Comparison of ENCODE assay signal across 11 cellular contexts in the genomic region with DNA sequence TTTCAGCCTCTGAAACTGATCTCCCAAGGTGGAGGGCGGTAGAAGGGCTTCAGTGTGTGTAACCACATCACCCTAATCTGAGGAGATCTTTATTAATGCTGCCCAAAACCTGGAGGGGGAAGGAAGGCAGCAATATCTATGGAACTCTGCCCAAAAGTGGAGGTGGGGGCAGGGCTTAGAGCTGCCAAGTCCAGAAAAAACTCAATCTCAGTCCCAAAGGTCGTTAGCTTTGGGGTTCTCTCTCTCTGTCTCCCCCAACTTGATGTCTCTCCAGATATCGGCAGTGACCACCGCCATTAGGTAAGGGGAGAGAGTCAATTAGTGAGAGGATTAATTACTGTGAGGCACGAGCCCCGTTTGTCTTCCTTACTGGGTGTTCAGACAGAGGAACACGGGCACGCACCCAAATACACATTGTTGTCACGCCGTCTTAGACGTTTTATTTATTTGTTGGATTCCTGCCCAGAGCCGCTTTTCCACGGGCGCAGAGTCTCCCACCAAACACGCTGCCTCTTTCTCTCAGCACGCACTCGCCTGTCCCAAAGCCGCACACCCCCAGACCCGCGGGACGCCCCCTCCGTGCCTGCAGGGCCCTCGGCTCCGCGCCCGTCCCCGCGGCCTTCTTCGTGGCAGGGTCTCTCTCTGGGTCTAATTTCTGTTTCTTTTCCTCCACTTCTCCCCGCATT. TPM values are rescaled to one million over a fixed set of nuclear protein-coding genes. Genes with fewer than 3 reads are reported as not detected.
A peak's percentile ranks its signal among the peaks of the same experiment; 100 is the strongest.
DNase-seq lines count a peak whose midpoint lies in the region; ATAC-seq, FAIRE-seq and TF ChIP-seq lines count a peak whose summit lies in the region.
"Had no signal": no experiment of that assay in that cellular context is flagged by ENCODE, and none has a peak within 500 bp of the region (broad histone marks: within the 10 kb centered on the region; RNA-seq: fewer than 3 reads in every experiment).

No MANE protein-coding gene starts in this region.

- intact Hi-C loops in posterior vena cava (cut with DNase I) = no loop called here

- H3K36me3 Mint-ChIP-seq in endodermal cell (ENCODE audit: low read depth) = peaks cover 46% of the 10 kb centered on the region

- peak overlapping the region; percentile 53 for H3K4me3 ChIP-seq in endodermal cell (ENCODE audit: low read length)

- H3K4me1 Mint-ChIP-seq in endodermal cell = peaks cover 68% of the 10 kb centered on the region

- H3K4me1 ChIP-seq in endodermal cell (ENCODE audit: control insufficient read depth, insufficient read depth, low read length) = peaks cover 23% of the 10 kb centered on the region

- ATAC-seq in HG02981 (IDR thresholded peaks at IDR 0.05; ENCODE audit: unreplicated experiment) = no peak

- H3K27ac ChIP-seq in endodermal cell (ENCODE audit: low read depth, low read length) = no peak overlapping the region
- H3K27ac ChIP-seq: 22Rv1, neutrophil had no signal

- FAIRE-seq in urothelium cell line (lab: Jason Lieb, UNC) = no peak
- FAIRE-seq: HTR-8/SVneo had no signal

- peak overlapping the region; percentile 90 for H3K27ac Mint-ChIP-seq in endodermal cell

- 41 to 46% methylated on average over 26 to 30 of the region's 30 CpGs for WGBS in endodermal cell (ENCODE audit: insufficient coverage in 1 of 2, insufficient read length in 1 of 2), 2 experiments

- peaks cover 53% of the 10 kb centered on the region for H3K27me3 ChIP-seq in endodermal cell (ENCODE audit: control insufficient read depth, insufficient read depth, low read length, poor library complexity, severe bottlenecking)

- H3K4me3 Mint-ChIP-seq in endodermal cell = peak overlapping the region; percentile 98

- H3K9ac ChIP-seq in endodermal cell (ENCODE audit: extremely low read depth, low read length, poor library complexity, severe bottlenecking) = no peak overlapping the region

- H3K27me3 Mint-ChIP-seq in endodermal cell (ENCODE audit: insufficient read depth) = peaks cover 59% of the 10 kb centered on the region

- peaks cover 63% of the 10 kb centered on the region for H3K36me3 ChIP-seq in endodermal cell (ENCODE audit: control insufficient read depth, insufficient read depth, low read length)
- H3K36me3 ChIP-seq: neutrophil had no signal

- no peak for TF ChIP-seq CTCF in endodermal cell (conservative IDR thresholded peaks at IDR 0.05)

- DNase-seq in DMS153 treated with DMSO at 0.1 percent for 48 hours (lab: John Stamatoyannopoulos, UW; ENCODE audit: unreplicated experiment) = peak; percentile 9
- DNase-seq in DMS153 (lab: John Stamatoyannopoulos, UW) = no peak
- peak; percentile 9 for DNase-seq in NCI-H446 treated with DMSO at 0.1 percent for 48 hours (lab: John Stamatoyannopoulos, UW)
- DNase-seq in endodermal cell = peak; percentile 57
- peak; percentile 37 for DNase-seq in posterior vena cava (ENCODE audit: low spot score)
- DNase-seq in NCI-H2107 treated with DMSO at 0.1 percent for 48 hours (lab: John Stamatoyannopoulos, UW; ENCODE audit: unreplicated experiment) = no peak
- no peak for DNase-seq in urothelium cell line (ENCODE audit: low spot score)

- no peaks in the 10 kb centered on the region for H3K9me3 Mint-ChIP-seq in endodermal cell

- no peaks in the 10 kb centered on the region for H3K9me3 ChIP-seq in endodermal cell (ENCODE audit: control insufficient read depth, low read length)
- H3K9me3 ChIP-seq: neutrophil had no signal

RNA-seq across cellular contexts. Expression of gene LHX1, which starts 5.4 kb away (rescaled TPM):
- total RNA-seq in endodermal cell (100 to 1,000 TPM in 1 of 2 donors, 10 to 100 TPM in 1; 85.9 to 259 TPM), posterior vena cava (not detected)
- polyA plus RNA-seq in endodermal cell (2013, experiment 1 of 2) = 9.7 TPM
- 17.6 TPM for polyA plus RNA-seq in endodermal cell (2013, experiment 2 of 2)

RNA-seq across cellular contexts. Expression of gene AATF, which starts 16.9 kb away (rescaled TPM):
- total RNA-seq in endodermal cell (10 to 100 TPM; 90.7 TPM), posterior vena cava (10 to 100 TPM; 29.8 to 46.2 TPM)
- polyA plus RNA-seq in endodermal cell (2013, experiment 1 of 2) = 37.6 TPM
- 34.2 TPM for polyA plus RNA-seq in endodermal cell (2013, experiment 2 of 2)

Comparison
In these comparisons a context has a peak if more than half of its experiments do, and no peak if none do; other contexts are left out.
1. DNase-seq: peak in DMS153 treated with DMSO at 0.1 percent for 48 hours (single experiment), NCI-H446 treated with DMSO at 0.1 percent for 48 hours (single experiment), endodermal cell (single experiment) and posterior vena cava (single experiment); none in DMS153 (single experiment), NCI-H2107 treated with DMSO at 0.1 percent for 48 hours (single experiment) and urothelium cell line (single experiment).
2. RNA of gene LHX1, which starts 5.4 kb away (total RNA-seq): 85.9 to 259 TPM in endodermal cell; not detected in posterior vena cava; every median in the first group is over 10 times any median in the second.